In the genomic region with DNA sequence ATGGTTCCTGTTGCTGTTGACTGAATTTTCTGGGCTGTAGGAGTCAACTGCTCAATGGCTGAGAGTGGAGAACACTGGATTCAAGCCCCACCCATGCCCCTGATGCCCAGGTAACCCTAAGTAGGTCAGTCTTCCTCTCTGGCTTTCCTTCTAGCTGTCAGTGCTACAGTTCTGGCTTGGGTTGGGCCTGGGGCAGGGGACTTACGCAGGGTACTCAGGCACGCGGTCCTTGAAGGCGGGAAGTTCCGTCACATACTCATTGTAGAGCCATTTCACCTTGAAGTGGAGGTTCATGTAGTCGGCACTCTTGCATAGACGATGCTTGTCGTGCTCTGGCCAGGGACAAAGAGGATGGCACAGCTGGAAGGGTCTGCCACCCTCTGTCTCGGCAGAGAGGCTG, we compare ENCODE assay signal across 27 cellular contexts. TPM values are rescaled to one million over a fixed set of nuclear protein-coding genes. Genes with fewer than 3 reads are reported as not detected.
DNase-seq lines count a peak whose midpoint lies in the region; ATAC-seq, FAIRE-seq and TF ChIP-seq lines count a peak whose summit lies in the region.
"Had no signal": no experiment of that assay in that cellular context is flagged by ENCODE, and none has a peak within 500 bp of the region (broad histone marks: within the 10 kb centered on the region; RNA-seq: fewer than 3 reads in every experiment).

No MANE protein-coding gene starts in this region.

- no peak for TF ChIP-seq POLR2A in K562 (conservative IDR thresholded peaks at IDR 0.05)

- TF ChIP-seq CTCF in K562 (IDR thresholded peaks at IDR 0.05 in 2 of 3, conservative IDR thresholded peaks at IDR 0.05 in 1 of 3; ENCODE audit: insufficient read depth in 2 of 3, low read depth in 1 of 3, low read length in 3 of 3) = no peak
- no peak for TF ChIP-seq CTCF in chondrocyte (IDR thresholded peaks at IDR 0.05)
- TF ChIP-seq CTCF in lower lobe of right lung (IDR thresholded peaks at IDR 0.05) = no peak

- H3K27me3 Mint-ChIP-seq in chondrocyte (ENCODE audit: low read depth) = no peaks in the 10 kb centered on the region

- H3K9me1 ChIP-seq in K562 (ENCODE audit: control insufficient read depth, insufficient read depth, low read length) = no peaks in the 10 kb centered on the region

- no peak for TF ChIP-seq EP300 in K562 (IDR thresholded peaks at IDR 0.05; ENCODE audit: low read length)

- POLR2A ChIA-PET in K562 (lab: Yijun Ruan, JAX) = no interaction called here

- H3K4me1 Mint-ChIP-seq in chondrocyte (ENCODE audit: low read depth) = no peaks in the 10 kb centered on the region
- H3K4me1 Mint-ChIP-seq: CD14-positive monocyte; CD4-positive, alpha-beta memory T cell; CD4-positive, CD25-positive, alpha-beta regulatory T cell; CD8-positive, alpha-beta memory T cell had no signal

- H3K4me3 ChIP-seq in K562 = no peak overlapping the region
- H3K4me3 ChIP-seq in lower lobe of right lung = no peak overlapping the region
- H3K4me3 ChIP-seq: BLaER1, GM12878 had no signal

- H3K9ac ChIP-seq in K562 (ENCODE audit: insufficient read depth in 1 of 2, low read depth in 2 of 2, low read length in 2 of 2) = no peak overlapping the region
- H3K9ac ChIP-seq: BLaER1 had no signal

- H3K9me3 Mint-ChIP-seq in chondrocyte (ENCODE audit: low read depth) = no peaks in the 10 kb centered on the region
- H3K9me3 Mint-ChIP-seq: CD4-positive, alpha-beta memory T cell; CD8-positive, alpha-beta memory T cell had no signal

- no peaks in the 10 kb centered on the region; the same call in 1 of the 2 replicates for H4K20me1 ChIP-seq in K562 (replicated peaks; ENCODE audit: control insufficient read depth, insufficient read depth, low read length)
- H4K20me1 ChIP-seq: BLaER1 had no signal

- no peaks in the 10 kb centered on the region for H3K36me3 Mint-ChIP-seq in chondrocyte (ENCODE audit: low read depth)
- H3K36me3 Mint-ChIP-seq: CD14-positive monocyte; CD4-positive, alpha-beta memory T cell; CD4-positive, CD25-positive, alpha-beta regulatory T cell; CD8-positive, alpha-beta memory T cell had no signal

- ATAC-seq in K562 (no peak), lower lobe of right lung (no peak), GM18517 (IDR thresholded peaks at IDR 0.05; ENCODE audit: unreplicated experiment) (no peak), GM18873 (IDR thresholded peaks at IDR 0.05; ENCODE audit: low FRiP score, unreplicated experiment) (no peak)
- ATAC-seq: GM12878 had no signal

- H3K36me3 ChIP-seq in K562 (ENCODE audit: control insufficient read depth, insufficient read depth, low read length) (no peaks in the 10 kb centered on the region), lower lobe of right lung (no peaks in the 10 kb centered on the region)
- H3K36me3 ChIP-seq: BLaER1 had no signal

- DNase-seq in K562 (ENCODE audit: extremely low read depth in 1 of 4, low spot score in 3 of 4) (no peak), chondrocyte (ENCODE audit: low spot score) (peak; percentile 46), lower lobe of right lung (peak; percentile 21), GM19240 (ENCODE audit: insufficient read length, low spot score) (no peak)
- DNase-seq: 8988T; ACHN; BE2C; C1 segment of cervical spinal cord; CD4-positive, alpha-beta memory T cell; CD4-positive, CD25-positive, alpha-beta regulatory T cell; CD8-positive, alpha-beta memory T cell; COR-L47; DMS 273 treated with DMSO at 0.1 percent for 48 hours; DMS153; DMS53; DMS79; DND-41; EL; GDM1 had no signal

- TF ChIP-seq RAD21 in K562 (CRISPR knock-in tag; conservative IDR thresholded peaks at IDR 0.05 in 1 of 2, IDR thresholded peaks at IDR 0.05 in 1 of 2) = no peak

- no peak overlapping the region for H3K4me3 Mint-ChIP-seq in chondrocyte (ENCODE audit: unreplicated experiment)
- H3K4me3 Mint-ChIP-seq: CD14-positive monocyte; CD4-positive, alpha-beta memory T cell; CD4-positive, CD25-positive, alpha-beta regulatory T cell; CD8-positive, alpha-beta memory T cell had no signal

- H3K27ac ChIP-seq in K562 (ENCODE audit: extremely low read depth, low read depth, low read length) = no peak overlapping the region
- no peak overlapping the region for H3K27ac ChIP-seq in lower lobe of right lung
- H3K27ac ChIP-seq: BLaER1 had no signal

- in situ Hi-C loops in K562 (cut with MboI) = no loop called here

- no peak overlapping the region for H3K27ac Mint-ChIP-seq in chondrocyte (ENCODE audit: unreplicated experiment)
- H3K27ac Mint-ChIP-seq: CD4-positive, alpha-beta memory T cell; CD4-positive, CD25-positive, alpha-beta regulatory T cell; CD8-positive, alpha-beta memory T cell had no signal

- WGBS in K562 (ENCODE audit: insufficient coverage, low coverage, missing lambda C conversion rate) = 5% methylated on average over 9 of the region's 9 CpGs

- BruUV-seq in K562 (replicated peaks; lab: Mats Ljungman, UMichigan) = no TSS peak

- intact Hi-C loops in K562 (cut with micrococcal nuclease) = no loop called here
- intact Hi-C loops in lower lobe of right lung (cut with DNase I) = no loop called here

- CTCF ChIA-PET in K562 (lab: Yijun Ruan, JAX; ENCODE audit: low intra/inter-chr PET ratio) = no interaction called here

- peaks cover 17 to 31% of the 10 kb centered on the region in 2 experiments; a peak in 4 of 5 replicates for H3K27me3 ChIP-seq in K562 (ENCODE audit: control insufficient read depth in 2 of 2, insufficient read depth in 2 of 2, low read length in 2 of 2)
- H3K27me3 ChIP-seq in lower lobe of right lung (ENCODE audit: low read depth) = no peaks in the 10 kb centered on the region
- H3K27me3 ChIP-seq: BE2C, BLaER1 had no signal

- H3K9me3 ChIP-seq in K562 (replicated peaks; ENCODE audit: control insufficient read depth, insufficient read depth, low read depth, low read length) = no peaks in the 10 kb centered on the region
- no peaks in the 10 kb centered on the region for H3K9me3 ChIP-seq in lower lobe of right lung
- H3K9me3 ChIP-seq: BE2C had no signal

- no peak overlapping the region for H2AFZ ChIP-seq in K562 (ENCODE audit: low read depth, low read length)

- no peak overlapping the region for H3K4me2 ChIP-seq in K562 (ENCODE audit: insufficient read depth, low read length)
- H3K4me2 ChIP-seq: BLaER1 had no signal

- H3K79me2 ChIP-seq in K562 (ENCODE audit: control insufficient read depth, insufficient read depth, low read length) = no peaks in the 10 kb centered on the region

- H3K4me1 ChIP-seq in K562 (replicated peaks in 1 of 2; ENCODE audit: control insufficient read depth in 2 of 2, insufficient read depth in 2 of 2, low read length in 2 of 2) (no peaks in the 10 kb centered on the region), lower lobe of right lung (no peaks in the 10 kb centered on the region)
- H3K4me1 ChIP-seq: BE2C had no signal

- FAIRE-seq in K562 (lab: Jason Lieb, UNC) = no peak
- FAIRE-seq: A204.1, GM12878, GM12892, GM18507 had no signal

TF ChIP-seq in K562, 482 proteins besides CTCF, POLR2A, EP300 and RAD21 (continues in another document):
- TF ChIP-seq, protein P1, sequence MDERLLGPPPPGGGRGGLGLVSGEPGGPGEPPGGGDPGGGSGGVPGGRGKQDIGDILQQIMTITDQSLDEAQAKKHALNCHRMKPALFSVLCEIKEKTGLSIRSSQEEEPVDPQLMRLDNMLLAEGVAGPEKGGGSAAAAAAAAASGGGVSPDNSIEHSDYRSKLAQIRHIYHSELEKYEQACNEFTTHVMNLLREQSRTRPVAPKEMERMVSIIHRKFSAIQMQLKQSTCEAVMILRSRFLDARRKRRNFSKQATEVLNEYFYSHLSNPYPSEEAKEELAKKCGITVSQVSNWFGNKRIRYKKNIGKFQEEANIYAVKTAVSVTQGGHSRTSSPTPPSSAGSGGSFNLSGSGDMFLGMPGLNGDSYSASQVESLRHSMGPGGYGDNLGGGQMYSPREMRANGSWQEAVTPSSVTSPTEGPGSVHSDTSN (CRISPR knock-in tag; IDR thresholded peaks at IDR 0.05; ENCODE audit: low read depth) = no peak
- TF ChIP-seq, protein P1 (tag; conservative IDR thresholded peaks at IDR 0.05; ENCODE audit: low read depth) = no peak
- no peak for TF ChIP-seq ZNF445 (CRISPR knock-in tag; IDR thresholded peaks at IDR 0.05; ENCODE audit: low read depth)
- TF ChIP-seq ZNF696 (CRISPR knock-in tag; conservative IDR thresholded peaks at IDR 0.05) = no peak
- no peak for TF ChIP-seq NFATC3 (IDR thresholded peaks at IDR 0.05)

RNA-seq across cellular contexts. Expression of a gene that starts 55.6 kb away (rescaled TPM):
- 5.0 and 12.3 TPM in 2 replicates for total RNA-seq in K562 (2011; cell fraction: chromatin; rRNA removed; ENCODE audit: low replicate concordance)
- total RNA-seq in K562 (2011; cell fraction: nucleolus; rRNA removed) = 2.5 and 5.7 TPM in 2 replicates
- 2.9 and 4.6 TPM in 2 replicates for total RNA-seq in K562 (2011; cell fraction: nucleoplasm; rRNA removed)
- total RNA-seq in K562 (2014; rRNA removed) = 0.24 and 0.27 TPM in 2 replicates
- 0.18 and 0.19 TPM in 2 replicates for total RNA-seq in K562 (2014; rRNA removed; fragmentation: Illumina TruSeq; extraction: Trizol)
- 0.15 and 0.25 TPM in 2 replicates for total RNA-seq in K562 (2015; rRNA removed; fragmentation: Illumina TruSeq; extraction: Trizol)
- 0.13 and 0.38 TPM in 2 replicates for total RNA-seq in K562 (2021)
- polyA plus RNA-seq in K562 (2011; rRNA removed) = 0.34 and 1.0 TPM in 2 replicates
- polyA plus RNA-seq in K562 (2011; cell fraction: cytosol; rRNA removed) = 0.24 and 0.81 TPM in 2 replicates
- 1.5 and 8.3 TPM in 2 replicates for polyA plus RNA-seq in K562 (2011; cell fraction: nucleus; rRNA removed)
- polyA plus RNA-seq in K562 (2012) = 0.28 and 0.66 TPM in 2 replicates
- polyA plus RNA-seq in K562 (2014; fragmentation: Illumina TruSeq; extraction: Trizol) = 0.28 and 0.31 TPM in 2 replicates
- polyA plus RNA-seq in K562 (2014; fragmentation: Nextera tagmentation; extraction: Ambion mirVana) = under 1 TPM; 0.03 to 0.04 TPM
- polyA plus RNA-seq in K562 (2014; rRNA removed) = 0.16 and 0.20 TPM in 2 replicates
- polyA minus RNA-seq in K562 (2011; rRNA and poly(A)+ RNA removed) = 0.63 and 1.4 TPM in 2 replicates
- polyA minus RNA-seq in K562 (2011; cell fraction: cytosol; rRNA and poly(A)+ RNA removed) = 0.27 and 0.95 TPM in 2 replicates
- 1.1 and 2.3 TPM in 2 replicates for polyA minus RNA-seq in K562 (2011; cell fraction: nucleus; rRNA and poly(A)+ RNA removed)
- total RNA-seq in chondrocyte = 2.0 to 3.9 TPM (median 2.1 TPM) in 3 replicates
- total RNA-seq in lower lobe of right lung = 0.21 TPM
- total RNA-seq: CD4-positive, CD25-positive, alpha-beta regulatory T cell; CD8-positive, alpha-beta memory T cell had no signal
- polyA plus RNA-seq: CD14-positive monocyte; CD4-positive, alpha-beta memory T cell; CD4-positive, CD25-positive, alpha-beta regulatory T cell; CD8-positive, alpha-beta memory T cell had no signal

Comparison
In these comparisons a context has a peak if more than half of its experiments do, and no peak if none do; other contexts are left out.
1. DNase-seq: peak in chondrocyte (single experiment) and lower lobe of right lung (single experiment); none in K562 (0 of 4) and GM19240 (single experiment).